ENCODE assay signal across 21 cellular contexts in genomic region chr2:127614246-127614645, GRCh38. TPM values are rescaled to one million over a fixed set of nuclear protein-coding genes. Genes with fewer than 3 reads are reported as not detected.
DNase-seq lines count a peak whose midpoint lies in the region; ATAC-seq, FAIRE-seq and TF ChIP-seq lines count a peak whose summit lies in the region.
"Had no signal": no experiment of that assay in that cellular context is flagged by ENCODE, and none has a peak within 500 bp of the region (broad histone marks: within the 10 kb centered on the region; RNA-seq: fewer than 3 reads in every experiment).

No MANE protein-coding gene starts in this region.

- POLR2A ChIA-PET in H1 (lab: Charles Lee; ENCODE audit: partially characterized antibody), result no interaction called here

- no peaks in the 10 kb centered on the region for H3K23me2 ChIP-seq in H1 (ENCODE audit: low read depth, low read length)

- no peak for ATAC-seq in activated naive CD4-positive, alpha-beta T cell treated with anti-CD3 and anti-CD28 coated beads, Interleukin-2, amount 50 U/mL, for 72 hours
- ATAC-seq in sciatic nerve, result no peak
- ATAC-seq: A549; CD8-positive, alpha-beta T cell had no signal

- no peak overlapping the region for H2BK120ac ChIP-seq in H1 (replicated peaks; ENCODE audit: low read depth, low read length)

- H3K4me3 Mint-ChIP-seq in activated naive CD4-positive, alpha-beta T cell treated with anti-CD3 and anti-CD28 coated beads for 36 hours, result no peak overlapping the region
- H3K4me3 Mint-ChIP-seq: CD8-positive, alpha-beta T cell had no signal

- FAIRE-seq in H1 (lab: Jason Lieb, UNC), result no peak
- FAIRE-seq: A549 had no signal

- H3K23ac ChIP-seq in H1 (ENCODE audit: insufficient read length), result no peak overlapping the region

- no peak for TF ChIP-seq EP300 in H1 (IDR thresholded peaks at IDR 0.05; ENCODE audit: borderline replicate concordance in 1 of 2, low read depth in 2 of 2, low read length in 2 of 2)

- H4K8ac ChIP-seq in H1 (ENCODE audit: extremely low read depth, insufficient read depth, low read length), result no peak overlapping the region

- WGBS in H1 (ENCODE audit: extremely low coverage in 1 of 2, insufficient coverage in 1 of 2, insufficient read length in 1 of 2, insufficient replicate concordance in 2 of 2, low coverage in 1 of 2, low lambda C conversion rate in 2 of 2, missing lambda C conversion rate in 1 of 2), 2 experiments, result 84% methylated on average over 2 of the region's 2 CpGs; no CpG with 5 or more reads in 1 of the 2 experiments

- no peak overlapping the region for H2BK20ac ChIP-seq in H1 (ENCODE audit: low read length)

- no peak overlapping the region for H2AFZ ChIP-seq in H1 (ENCODE audit: low read length)

- TF ChIP-seq RAD21 in H1 (IDR thresholded peaks at IDR 0.05 in 1 of 2, conservative IDR thresholded peaks at IDR 0.05 in 1 of 2; ENCODE audit: low read depth in 2 of 2, low read length in 2 of 2), result no peak

- no peaks in the 10 kb centered on the region for H3K27me3 Mint-ChIP-seq in activated naive CD4-positive, alpha-beta T cell treated with anti-CD3 and anti-CD28 coated beads for 36 hours (ENCODE audit: low read depth)

- no peak overlapping the region for H3K14ac ChIP-seq in H1 (ENCODE audit: insufficient read length)

- H3K18ac ChIP-seq in H1 (ENCODE audit: extremely low read depth, low read length), result no peak overlapping the region

- no peaks in the 10 kb centered on the region for H3K27me3 ChIP-seq in H1 (replicated peaks in 1 of 4; ENCODE audit: control insufficient read depth in 3 of 4, extremely low read depth in 1 of 4, insufficient read depth in 3 of 4, low read length in 3 of 4)

- H3K79me2 ChIP-seq in H1 (ENCODE audit: control insufficient read depth in 1 of 2, insufficient read depth in 2 of 2, low read length in 2 of 2), result no peaks in the 10 kb centered on the region

- CTCF ChIA-PET in activated naive CD4-positive, alpha-beta T cell treated with anti-CD3 and anti-CD28 coated beads for 36 hours (lab: Charles Lee), result interaction anchor here (0.9 to 2.9 kb wide), 4 partner anchors 23 to 36 kb away, joined by 3 to 14 read pairs (median 4); no protein-coding TSS in a partner anchor
- CTCF ChIA-PET in H1 (lab: Charles Lee; ENCODE audit: partially characterized antibody), result interaction anchor here (0.9 to 1.7 kb wide), 7 partner anchors 14 to 62 kb away, joined by 3 to 9 read pairs (median 3); partner anchors contain the start of gene LIMS2

- no peak overlapping the region for H3K9ac ChIP-seq in H1 (replicated peaks in 1 of 4; ENCODE audit: extremely low read depth in 1 of 4, low read depth in 3 of 4, low read length in 3 of 4)

- H3K4me1 ChIP-seq in H1 (replicated peaks in 1 of 4; ENCODE audit: control insufficient read depth in 3 of 4, insufficient read depth in 4 of 4, low read length in 3 of 4), result no peaks in the 10 kb centered on the region; a peak in 1 of 7 replicates
- H3K4me1 ChIP-seq: A549 had no signal

- H4K20me1 ChIP-seq in H1 (replicated peaks in 1 of 2; ENCODE audit: control insufficient read depth in 1 of 2, insufficient read depth in 2 of 2, low read length in 2 of 2), result no peaks in the 10 kb centered on the region

- no peak overlapping the region for H3K4me2 ChIP-seq in H1 (ENCODE audit: insufficient read depth in 1 of 2, low read depth in 2 of 2, low read length in 2 of 2)
- H3K4me2 ChIP-seq: A549 had no signal

- H3K4ac ChIP-seq in H1 (replicated peaks; ENCODE audit: insufficient read length, low read depth, low read length), result no peak overlapping the region

- no peaks in the 10 kb centered on the region for H3K79me1 ChIP-seq in H1 (ENCODE audit: low read depth, low read length)

- H2BK5ac ChIP-seq in H1 (ENCODE audit: low read depth, low read length), result no peak overlapping the region

- peaks cover 16% of the 10 kb centered on the region for H3K9me3 ChIP-seq in KOPT-K1 (ENCODE audit: insufficient read depth, low read length, poor library complexity, severe bottlenecking)
- no peaks in the 10 kb centered on the region; a peak in 2 of 4 replicates for H3K9me3 ChIP-seq in H1 (ENCODE audit: insufficient read depth in 2 of 2, low read depth in 1 of 2, low read length in 1 of 2)

- H3K4me3 ChIP-seq in H1 (ENCODE audit: extremely low read depth in 1 of 4, insufficient read depth in 2 of 4, low read depth in 3 of 4, low read length in 4 of 4), result no peak overlapping the region
- H3K4me3 ChIP-seq: A549 had no signal

- H3K56ac ChIP-seq in H1 (replicated peaks; ENCODE audit: insufficient read length, low read depth, low read length), result no peak overlapping the region

- TF ChIP-seq CTCF in H1 (IDR thresholded peaks at IDR 0.05; ENCODE audit: control extremely low read depth in 1 of 3, insufficient read depth in 1 of 3, low read depth in 1 of 3, low read length in 3 of 3), result no peak

- peaks cover 70% of the 10 kb centered on the region for H3K36me3 ChIP-seq in KOPT-K1 (ENCODE audit: insufficient read depth, low read length)
- H3K36me3 ChIP-seq in H1 (ENCODE audit: control insufficient read depth in 2 of 4, insufficient read depth in 4 of 4, low read length in 3 of 4), result no peaks in the 10 kb centered on the region

- no peak overlapping the region for H3K27ac Mint-ChIP-seq in activated naive CD4-positive, alpha-beta T cell treated with anti-CD3 and anti-CD28 coated beads for 36 hours
- H3K27ac Mint-ChIP-seq in activated naive CD4-positive, alpha-beta T cell treated with anti-CD3 and anti-CD28 coated beads, Interleukin-2, amount 50 U/mL, for 72 hours, result no peak overlapping the region
- H3K27ac Mint-ChIP-seq: CD8-positive, alpha-beta T cell had no signal

- H4K91ac ChIP-seq in H1 (replicated peaks; ENCODE audit: insufficient read length, low read length), result peak overlapping the region; percentile 10

- no peaks in the 10 kb centered on the region for H3K36me3 Mint-ChIP-seq in activated naive CD4-positive, alpha-beta T cell treated with anti-CD3 and anti-CD28 coated beads for 36 hours (ENCODE audit: low read depth)
- H3K36me3 Mint-ChIP-seq in activated naive CD4-positive, alpha-beta T cell treated with anti-CD3 and anti-CD28 coated beads, Interleukin-2, amount 50 U/mL, for 72 hours, result peaks cover 0 to 10% of the 10 kb centered on the region in 2 donors
- H3K36me3 Mint-ChIP-seq: CD8-positive, alpha-beta T cell had no signal

- no peak overlapping the region for H2BK15ac ChIP-seq in H1 (ENCODE audit: low read length)

- peaks cover 8% of the 10 kb centered on the region for H3K9me3 Mint-ChIP-seq in activated naive CD4-positive, alpha-beta T cell treated with anti-CD3 and anti-CD28 coated beads for 36 hours
- peaks cover 4 to 5% of the 10 kb centered on the region in 2 donors for H3K9me3 Mint-ChIP-seq in activated naive CD4-positive, alpha-beta T cell treated with anti-CD3 and anti-CD28 coated beads, Interleukin-2, amount 50 U/mL, for 72 hours

- no peak overlapping the region for H2BK12ac ChIP-seq in H1 (ENCODE audit: low read depth, low read length)

- peak; percentile 0 for DNase-seq in activated naive CD4-positive, alpha-beta T cell treated with anti-CD3 and anti-CD28 coated beads for 36 hours
- no peak for DNase-seq in activated naive CD4-positive, alpha-beta T cell treated with anti-CD3 and anti-CD28 coated beads, Interleukin-2, amount 50 U/mL, for 72 hours (ENCODE audit: low spot score in 2 of 2)
- DNase-seq in H1 (ENCODE audit: low read depth in 1 of 2, low spot score in 2 of 2) (no peak), sciatic nerve (ENCODE audit: low spot score) (peak; percentile 9), C1 segment of cervical spinal cord (lab: John Stamatoyannopoulos, UW) (no peak), T-helper 2 cell (no peak)
- DNase-seq in NK-92 treated with Interleukin-12 subunit alpha and Interleukin-12 subunit beta, amount 100 ng/mL, for 24 hours (lab: John Stamatoyannopoulos, UW), result no peak
- DNase-seq: DMS79, KG1, NCI-H1436, NCI-H1930, NCI-H226, NCI-H524, NCI-H82 had no signal

- H3K27ac ChIP-seq in KOPT-K1 (ENCODE audit: low read depth, low read length, poor library complexity, severe bottlenecking) (peak overlapping the region; percentile 99), H1 (ENCODE audit: low read depth, low read length) (no peak overlapping the region)
- H3K27ac ChIP-seq: A549 had no signal

- H3K4me1 Mint-ChIP-seq in activated naive CD4-positive, alpha-beta T cell treated with anti-CD3 and anti-CD28 coated beads for 36 hours (ENCODE audit: low read depth), result peaks cover 24% of the 10 kb centered on the region

- no peak overlapping the region for H2AK5ac ChIP-seq in H1 (ENCODE audit: low read depth, low read length)

- intact Hi-C loops in activated naive CD4-positive, alpha-beta T cell treated with anti-CD3 and anti-CD28 coated beads for 36 hours (cut with micrococcal nuclease), result no loop called here
- intact Hi-C loops in sciatic nerve (cut with DNase I), result no loop called here

- no peak for TF ChIP-seq POLR2A in H1 (IDR thresholded peaks at IDR 0.05; ENCODE audit: control extremely low read depth in 1 of 2, low read depth in 2 of 2, low read length in 2 of 2)

- H4K5ac ChIP-seq in H1 (ENCODE audit: insufficient read length, low read depth, low read length), result no peak overlapping the region

TF ChIP-seq in H1, 55 proteins besides CTCF, POLR2A, EP300 and RAD21 (continues in another document):
- no peak for TF ChIP-seq KDM1A (IDR thresholded peaks at IDR 0.05; ENCODE audit: borderline replicate concordance, low read length)
- TF ChIP-seq GTF2F1 (IDR thresholded peaks at IDR 0.05; ENCODE audit: borderline replicate concordance, low read depth, low read length), result no peak
- no peak for TF ChIP-seq USF2 (IDR thresholded peaks at IDR 0.05; ENCODE audit: low read length)
- no peak for TF ChIP-seq CREB1 (IDR thresholded peaks at IDR 0.05)

RNA-seq across cellular contexts. Expression of gene GPR17, which starts 31.7 kb away (rescaled TPM):
- not detected for total RNA-seq in activated naive CD4-positive, alpha-beta T cell treated with anti-CD3 and anti-CD28 coated beads for 36 hours
- not detected for total RNA-seq in activated naive CD4-positive, alpha-beta T cell treated with anti-CD3 and anti-CD28 coated beads, Interleukin-2, amount 50 U/mL, for 72 hours
- total RNA-seq in H1 (2021; fragmentation: NEBNext Ultra II Directional; extraction: Animal tissue kit (Norgen Biotek cat#: 25700)), result not detected in 2 replicates
- polyA plus RNA-seq in H1 (2011; rRNA removed), result 0.03 TPM in 2 replicates
- not detected for polyA plus RNA-seq in H1 (2011; cell fraction: cytosol; rRNA removed)
- polyA plus RNA-seq in H1 (2011; cell fraction: nucleus; rRNA removed), result 0.13 TPM
- 0.14 to 0.90 TPM (median 0.59 TPM) in 3 of 4 replicates, not detected in the other for polyA plus RNA-seq in H1 (2012, experiment 1 of 2)
- 0.09 TPM for polyA plus RNA-seq in H1 (2012, experiment 2 of 2)
- polyA plus RNA-seq in H1 (2013, experiment 1 of 2), result not detected
- not detected for polyA plus RNA-seq in H1 (2013, experiment 2 of 2)
- not detected in 2 replicates for polyA minus RNA-seq in H1 (2011; rRNA and poly(A)+ RNA removed)
- polyA minus RNA-seq in H1 (2011; cell fraction: cytosol; rRNA and poly(A)+ RNA removed), result not detected
- not detected for polyA minus RNA-seq in H1 (2011; cell fraction: nucleus; rRNA and poly(A)+ RNA removed)
- 4.6 TPM for total RNA-seq in sciatic nerve
- total RNA-seq: CD8-positive, alpha-beta T cell; H7; MCF 10A; SK-MEL-5 had no signal
- polyA plus RNA-seq: A549, BJ had no signal

Comparison
In these comparisons a context has a peak if more than half of its experiments do, and no peak if none do; other contexts are left out.
1. DNase-seq: peak in activated naive CD4-positive, alpha-beta T cell treated with anti-CD3 and anti-CD28 coated beads for 36 hours (single experiment) and sciatic nerve (single experiment); none in activated naive CD4-positive, alpha-beta T cell treated with anti-CD3 and anti-CD28 coated beads, Interleukin-2, amount 50 U/mL, for 72 hours (0 of 2), H1 (0 of 2), C1 segment of cervical spinal cord (0 of 14), NK-92 treated with Interleukin-12 subunit alpha and Interleukin-12 subunit beta, amount 100 ng/mL, for 24 hours (single experiment) and T-helper 2 cell (0 of 5).